8 cellular contexts compared by ENCODE assay signal in genomic region chr1:149176453-149177316, GRCh38.
DNase-seq lines count a peak whose midpoint lies in the region; TF ChIP-seq lines count a peak whose summit lies in the region.
"Not testable (repeated sequence)": the region's sequence is repeated elsewhere in the genome, so short reads cannot be mapped to it uniquely, and the experiment has no call there.

No MANE protein-coding gene starts in this region.

- H3K4ac ChIP-seq in neuronal stem cell (ENCODE audit: low read length) = not testable (repeated sequence)

- not testable (repeated sequence) for H4K20me1 ChIP-seq in hepatocyte (ENCODE audit: insufficient read depth, poor library complexity, severe bottlenecking)

- not testable (repeated sequence) for H3K9ac ChIP-seq in neuronal stem cell (ENCODE audit: low read depth, low read length, poor library complexity)

- H3K79me1 ChIP-seq in neuronal stem cell (ENCODE audit: low read depth, low read length) = not testable (repeated sequence)

- peak overlapping the region; percentile 80 for H3K18ac ChIP-seq in neuronal stem cell (ENCODE audit: low read length)

- not testable (repeated sequence) for DNase-seq in AG04450 (ENCODE audit: low read depth, low spot score)
- DNase-seq in HS-27A (ENCODE audit: low read depth) (peak; percentile 17), RPMI8226 (peak; percentile 41), hepatocyte (ENCODE audit: low spot score) (peak; percentile 39), neuronal stem cell (ENCODE audit: low spot score) (peak; percentile 39)
- DNase-seq in activated CD8-positive, alpha-beta memory T cell treated with anti-CD3 and anti-CD28 coated beads, Interleukin-2, amount 50 U/mL, for 24 hours (ENCODE audit: extremely low read depth) = peak; percentile 12
- peak; percentile 86 for DNase-seq in central memory CD4-positive, alpha-beta T cell
- DNase-seq in stimulated activated CD8-positive, alpha-beta memory T cell treated with anti-CD3 and anti-CD28 coated beads, Interleukin-15, amount 100 ng/mL, for 24 hours (ENCODE audit: low read depth) = peak; percentile 11

- not testable (repeated sequence) for H3K9me3 ChIP-seq in AG04450 (ENCODE audit: control insufficient read depth, insufficient read depth, low read length); hepatocyte (ENCODE audit: low read depth); neuronal stem cell (replicated peaks in 1 of 2; ENCODE audit: control insufficient read depth in 2 of 2, insufficient read depth in 1 of 2, low read depth in 1 of 2, low read length in 2 of 2)

- H3K27ac ChIP-seq in AG04450 (ENCODE audit: low read depth, low read length) (peak overlapping the region; percentile 57), hepatocyte (peak overlapping the region; percentile 98)
- H3K27ac ChIP-seq in neuronal stem cell (replicated peaks; ENCODE audit: low read length) = not testable (repeated sequence)

- not testable (repeated sequence) for TF ChIP-seq CTCF in AG04450 (IDR thresholded peaks at IDR 0.05; ENCODE audit: low read depth, low read length); hepatocyte (IDR thresholded peaks at IDR 0.05; ENCODE audit: poor library complexity)

- CTCF ChIA-PET in AG04450 (lab: Charles Lee) = not testable (repeated sequence)

- not testable (repeated sequence) for H3K79me2 ChIP-seq in hepatocyte

- H4K91ac ChIP-seq in neuronal stem cell (ENCODE audit: low read depth, low read length, poor library complexity) = not testable (repeated sequence)

- not testable (repeated sequence) for H3K9me2 ChIP-seq in hepatocyte (replicated peaks; ENCODE audit: insufficient read depth)

- not testable (repeated sequence) for H2BK5ac ChIP-seq in neuronal stem cell (ENCODE audit: low read length)

- H2AFZ ChIP-seq in hepatocyte (peak overlapping the region; percentile 66), neuronal stem cell (ENCODE audit: low read length) (peak overlapping the region; percentile 86)

- H3K23ac ChIP-seq in neuronal stem cell (ENCODE audit: low read depth, low read length, poor library complexity) = not testable (repeated sequence)

- H3K4me2 ChIP-seq in hepatocyte (peak overlapping the region; percentile 72), neuronal stem cell (ENCODE audit: insufficient read depth, low read length, poor library complexity, severe bottlenecking) (peak overlapping the region; percentile 40)

- H2BK120ac ChIP-seq in neuronal stem cell (ENCODE audit: low read depth, low read length) = not testable (repeated sequence)

- peak overlapping the region; percentile 62 for H3K4me3 ChIP-seq in AG04450 (ENCODE audit: low read depth, low read length)
- H3K4me3 ChIP-seq in hepatocyte = peak overlapping the region; percentile 58
- peak overlapping the region; percentile 50 to 78 for H3K4me3 ChIP-seq in neuronal stem cell (ENCODE audit: low read length in 2 of 2)

- not testable (repeated sequence) for H4K8ac ChIP-seq in neuronal stem cell (ENCODE audit: low read depth, low read length)

- under 1% methylated on average over 38 of the region's 68 CpGs for WGBS in hepatocyte (ENCODE audit: low lambda C conversion rate, missing lambda C conversion rate)
- no CpG with 5 or more reads among the region's 68 CpGs for WGBS in neuronal stem cell (ENCODE audit: extremely low coverage in 2 of 2, insufficient read length in 2 of 2, insufficient replicate concordance in 1 of 2), 2 donors

- POLR2A ChIA-PET in AG04450 (lab: Yijun Ruan, JAX) = not testable (repeated sequence)

- H3K14ac ChIP-seq in neuronal stem cell (ENCODE audit: low read length) = not testable (repeated sequence)

- not testable (repeated sequence) for H2BK12ac ChIP-seq in neuronal stem cell (ENCODE audit: low read length)

- H2BK15ac ChIP-seq in neuronal stem cell (ENCODE audit: low read length) = not testable (repeated sequence)

- not testable (repeated sequence) for H3K27me3 ChIP-seq in AG04450 (ENCODE audit: control insufficient read depth, insufficient read depth, low read length); hepatocyte; neuronal stem cell (ENCODE audit: control insufficient read depth in 3 of 3, insufficient read depth in 3 of 3, low read depth in 1 of 3, low read length in 3 of 3)

- H3K4me1 ChIP-seq in hepatocyte (ENCODE audit: insufficient read depth); neuronal stem cell (ENCODE audit: control insufficient read depth in 2 of 2, insufficient read depth in 1 of 2, low read depth in 1 of 2, low read length in 2 of 2): not testable (repeated sequence)

- not testable (repeated sequence) for H3K36me3 ChIP-seq in hepatocyte (replicated peaks; ENCODE audit: insufficient read depth, low read depth); neuronal stem cell (replicated peaks in 1 of 2; ENCODE audit: control insufficient read depth in 2 of 2, insufficient read depth in 2 of 2, low read length in 2 of 2)

- not testable (repeated sequence) for H2AK5ac ChIP-seq in neuronal stem cell (ENCODE audit: low read depth, low read length)
